14 cellular contexts compared by ENCODE assay signal in genomic region chr6:167102318-167102717, GRCh38. TPM values are rescaled to one million over a fixed set of nuclear protein-coding genes. Genes with fewer than 3 reads are reported as not detected.
DNase-seq lines count a peak whose midpoint lies in the region; ATAC-seq, FAIRE-seq and TF ChIP-seq lines count a peak whose summit lies in the region.
"Had no signal": no experiment of that assay in that cellular context is flagged by ENCODE, and none has a peak within 500 bp of the region (broad histone marks: within the 10 kb centered on the region; RNA-seq: fewer than 3 reads in every experiment).

No MANE protein-coding gene starts in this region.

- CTCF ChIA-PET in HEK293 (lab: Yijun Ruan, JAX) (no interaction called here), activated B cell treated with CpG ODN at 0.5 μM for 24 hours (lab: Charles Lee) (interaction anchor here (0.8 to 1.4 kb wide), 2 partner anchors 11 to 21 kb away, joined by 3 to 4 read pairs; no protein-coding TSS in a partner anchor)

- H3K4me2 ChIP-seq in BLaER1 treated with 17β-estradiol and CSF1 and Interleukin-3, amounts not matched to agents 10 nM and 100 nM = peak overlapping the region in 9 of 11 experiments; percentile 52 to 88 (median 82); a peak in 17 of 22 replicates
- H3K4me2 ChIP-seq: GM23338 had no signal

- peak overlapping the region; percentile 98 for H3K27ac Mint-ChIP-seq in activated B cell treated with CpG ODN at 0.5 μM for 24 hours
- H3K27ac Mint-ChIP-seq in stimulated activated naive B cell treated with anti-CD40 and anti-IgM and Interleukin-4, amounts not matched to agents 10 μg/mL and 1 μg/mL and 100 μg/mL, for 72 hours = peak overlapping the region; percentile 79
- no peak overlapping the region for H3K27ac Mint-ChIP-seq in chondrocyte (ENCODE audit: unreplicated experiment)
- H3K27ac Mint-ChIP-seq: GM23338 had no signal

- FAIRE-seq in RCC 7860 (lab: Jason Lieb, UNC) = no peak
- FAIRE-seq: A204.1 had no signal

- peak overlapping the region; percentile 58 for H3K4me3 Mint-ChIP-seq in activated B cell treated with CpG ODN at 0.5 μM for 24 hours
- no peak overlapping the region for H3K4me3 Mint-ChIP-seq in stimulated activated naive B cell treated with anti-CD40 and anti-IgM and Interleukin-4, amounts not matched to agents 10 μg/mL and 1 μg/mL and 100 μg/mL, for 72 hours
- no peak overlapping the region for H3K4me3 Mint-ChIP-seq in chondrocyte (ENCODE audit: unreplicated experiment)
- H3K4me3 Mint-ChIP-seq: GM23338 had no signal

- H3K4me3 ChIP-seq in BLaER1 treated with 17β-estradiol and CSF1 and Interleukin-3, amounts not matched to agents 10 nM and 100 nM = no peak overlapping the region
- no peak overlapping the region for H3K4me3 ChIP-seq in HEK293 (ENCODE audit: low read depth, low read length)
- H3K4me3 ChIP-seq: GM23338 had no signal

- H3K27ac ChIP-seq in BLaER1 treated with 17β-estradiol and CSF1 and Interleukin-3, amounts not matched to agents 10 nM and 100 nM = peak overlapping the region in 4 of 11 experiments; percentile 33 to 52 (median 42); a peak in 6 of 22 replicates
- no peak overlapping the region for H3K27ac ChIP-seq in HEK293 (ENCODE audit: extremely low read depth, low read depth, low read length)

- H3K9me3 ChIP-seq in BLaER1 treated with 17β-estradiol and CSF1 and Interleukin-3, amounts not matched to agents 10 nM and 100 nM (replicated peaks in 1 of 11) = peaks cover 15 to 32% (median 25%) of the 10 kb centered on the region in 11 experiments
- no peaks in the 10 kb centered on the region for H3K9me3 ChIP-seq in HEK293 (ENCODE audit: control insufficient read depth, insufficient read depth, low read depth, low read length)
- H3K9me3 ChIP-seq: BE2C had no signal

- no peaks in the 10 kb centered on the region; a peak in 1 of 22 replicates for H3K36me3 ChIP-seq in BLaER1 treated with 17β-estradiol and CSF1 and Interleukin-3, amounts not matched to agents 10 nM and 100 nM
- H3K36me3 ChIP-seq in HEK293 (ENCODE audit: control insufficient read depth in 2 of 2, insufficient read depth in 1 of 2, low read length in 2 of 2) = no peaks in the 10 kb centered on the region
- H3K36me3 ChIP-seq: BE2C had no signal

- TF ChIP-seq CTCF in HEK293 (tag by site-specific recombination; IDR thresholded peaks at IDR 0.05) (no peak), activated B cell treated with CpG ODN at 0.5 μM for 24 hours (IDR thresholded peaks at IDR 0.05) (no peak), chondrocyte (IDR thresholded peaks at IDR 0.05) (no peak)

- POLR2A ChIA-PET in HEK293 (lab: Yijun Ruan, JAX) (no interaction called here), activated B cell treated with CpG ODN at 0.5 μM for 24 hours (lab: Charles Lee) (interaction anchor here (1.1 to 4.5 kb wide), 12 partner anchors 9 to 54 kb away, joined by 3 to 96 read pairs (median 8); partner anchors contain the start of gene CCR6)

- H3K36me3 Mint-ChIP-seq in activated B cell treated with CpG ODN at 0.5 μM for 24 hours (ENCODE audit: low read depth) = no peaks in the 10 kb centered on the region
- peaks cover 0 to 8% of the 10 kb centered on the region in 2 donors for H3K36me3 Mint-ChIP-seq in stimulated activated naive B cell treated with anti-CD40 and anti-IgM and Interleukin-4, amounts not matched to agents 10 μg/mL and 1 μg/mL and 100 μg/mL, for 72 hours
- H3K36me3 Mint-ChIP-seq in chondrocyte (ENCODE audit: low read depth) = no peaks in the 10 kb centered on the region

- H3K27me3 ChIP-seq in BLaER1 treated with 17β-estradiol and CSF1 and Interleukin-3, amounts not matched to agents 10 nM and 100 nM = no peaks in the 10 kb centered on the region
- H3K27me3 ChIP-seq: BE2C had no signal

- peaks cover 8 to 74% (median 62%) of the 10 kb centered on the region in 10 experiments for H3K4me1 ChIP-seq in BLaER1 treated with 17β-estradiol and CSF1 and Interleukin-3, amounts not matched to agents 10 nM and 100 nM
- H3K4me1 ChIP-seq in HEK293 (ENCODE audit: control insufficient read depth, insufficient read depth, low read length) = no peaks in the 10 kb centered on the region
- H3K4me1 ChIP-seq: BE2C had no signal

- ATAC-seq in activated B cell treated with CpG ODN at 0.5 μM for 24 hours (ENCODE audit: low read depth) = no peak
- ATAC-seq in stimulated activated naive B cell treated with anti-CD40 and anti-IgM and Interleukin-4, amounts not matched to agents 10 μg/mL and 1 μg/mL and 100 μg/mL, for 72 hours (replicated peaks) = no peak
- ATAC-seq: GM23338 had no signal

- H3K4me1 Mint-ChIP-seq in activated B cell treated with CpG ODN at 0.5 μM for 24 hours (peaks cover 97% of the 10 kb centered on the region), chondrocyte (ENCODE audit: low read depth) (no peaks in the 10 kb centered on the region)
- peaks cover 69 to 88% of the 10 kb centered on the region in 2 donors for H3K4me1 Mint-ChIP-seq in stimulated activated naive B cell treated with anti-CD40 and anti-IgM and Interleukin-4, amounts not matched to agents 10 μg/mL and 1 μg/mL and 100 μg/mL, for 72 hours

- no peak overlapping the region; a peak in 1 of 22 replicates for H3K9ac ChIP-seq in BLaER1 treated with 17β-estradiol and CSF1 and Interleukin-3, amounts not matched to agents 10 nM and 100 nM

- intact Hi-C loops in activated B cell treated with CpG ODN at 0.5 μM for 24 hours (cut with micrococcal nuclease) = no loop called here

- H4K20me1 ChIP-seq in BLaER1 treated with 17β-estradiol and CSF1 and Interleukin-3, amounts not matched to agents 10 nM and 100 nM = no peaks in the 10 kb centered on the region

- no peaks in the 10 kb centered on the region for H3K27me3 Mint-ChIP-seq in activated B cell treated with CpG ODN at 0.5 μM for 24 hours
- H3K27me3 Mint-ChIP-seq in stimulated activated naive B cell treated with anti-CD40 and anti-IgM and Interleukin-4, amounts not matched to agents 10 μg/mL and 1 μg/mL and 100 μg/mL, for 72 hours = no peaks in the 10 kb centered on the region
- no peaks in the 10 kb centered on the region for H3K27me3 Mint-ChIP-seq in chondrocyte (ENCODE audit: low read depth)

- DNase-seq in activated B cell treated with CpG ODN at 0.5 μM for 24 hours = no peak
- DNase-seq in stimulated activated naive B cell treated with anti-CD40 and anti-IgM and Interleukin-4, amounts not matched to agents 10 μg/mL and 1 μg/mL and 100 μg/mL, for 72 hours = no peak
- no peak for DNase-seq in SHP77 treated with DMSO at 0.1 percent for 48 hours (lab: John Stamatoyannopoulos, UW)
- no peak for DNase-seq in chondrocyte (ENCODE audit: low spot score)
- no peak for DNase-seq in RCC 7860 (ENCODE audit: low spot score)
- DNase-seq: BE2C, DMS53, H7 had no signal

- H3K9me3 Mint-ChIP-seq in activated B cell treated with CpG ODN at 0.5 μM for 24 hours (no peaks in the 10 kb centered on the region), chondrocyte (ENCODE audit: low read depth) (peaks cover 2% of the 10 kb centered on the region)
- H3K9me3 Mint-ChIP-seq in stimulated activated naive B cell treated with anti-CD40 and anti-IgM and Interleukin-4, amounts not matched to agents 10 μg/mL and 1 μg/mL and 100 μg/mL, for 72 hours = peaks cover 2 to 6% of the 10 kb centered on the region in 2 donors
- H3K9me3 Mint-ChIP-seq: GM23338 had no signal

TF ChIP-seq in HEK293, 187 proteins besides CTCF, POLR2A, EP300 and RAD21:
- TF ChIP-seq ZXDB (tag by site-specific recombination; IDR thresholded peaks at IDR 0.05) = no peak
- TF ChIP-seq TCF7L2 (IDR thresholded peaks at IDR 0.05; ENCODE audit: borderline replicate concordance, low read depth, low read length) = no peak
- TF ChIP-seq ZNF501 (tag by site-specific recombination; IDR thresholded peaks at IDR 0.05) = no peak
- TF ChIP-seq ZNF530 (tag by site-specific recombination; IDR thresholded peaks at IDR 0.05; ENCODE audit: low read depth) = no peak
- TF ChIP-seq ZNF211 (tag by site-specific recombination; IDR thresholded peaks at IDR 0.05; ENCODE audit: low read depth) = no peak
- TF ChIP-seq ZNF37A (tag by site-specific recombination; IDR thresholded peaks at IDR 0.05) = peak; percentile 92

RNA-seq across cellular contexts. Expression of gene CCR6, which starts 20.6 kb away (rescaled TPM):
- total RNA-seq in activated B cell treated with CpG ODN at 0.5 μM for 24 hours (26.2 and 28.9 TPM in 2 replicates), chondrocyte (not detected in 3 replicates)
- total RNA-seq: Daoy, GM23338, H7 had no signal

RNA-seq across cellular contexts. Expression of gene GPR31, which starts 55.5 kb away (rescaled TPM):
- not detected in 2 replicates for total RNA-seq in activated B cell treated with CpG ODN at 0.5 μM for 24 hours
- not detected in 3 replicates for total RNA-seq in chondrocyte
- total RNA-seq: Daoy, GM23338, H7, HT1080 had no signal

Comparison
In these comparisons a context has a peak if more than half of its experiments do, and no peak if none do; other contexts are left out.
1. RNA of gene CCR6, which starts 20.6 kb away (total RNA-seq): 26.2 to 28.9 TPM in activated B cell treated with CpG ODN at 0.5 μM for 24 hours; not detected in chondrocyte; every median in the first group is over 10 times any median in the second.